ENCODE assay signal across 27 cellular contexts in the genomic region with DNA sequence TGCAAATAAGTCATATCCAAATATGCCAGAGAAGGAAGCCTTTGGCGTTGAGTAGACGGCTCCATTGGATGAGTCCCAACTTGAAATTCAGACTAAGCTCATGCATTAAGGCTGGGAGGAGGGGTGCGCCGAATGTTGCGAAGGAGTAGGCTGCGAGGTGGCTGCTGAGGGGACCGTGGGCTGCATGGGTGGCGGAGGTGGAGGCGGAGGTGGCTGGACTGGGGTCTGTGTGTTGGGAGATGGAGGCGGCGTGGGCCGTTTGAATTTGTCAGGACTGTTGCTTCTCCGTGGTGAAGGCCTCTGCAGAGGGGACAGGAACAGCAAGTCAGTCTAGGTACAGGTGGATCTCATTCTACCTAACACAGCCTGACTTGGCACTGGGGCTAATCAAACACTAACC. TPM values are rescaled to one million over a fixed set of nuclear protein-coding genes. Genes with fewer than 3 reads are reported as not detected.
"Had no signal": no experiment of that assay in that cellular context is flagged by ENCODE, and none has a peak within 500 bp of the region (broad histone marks: within the 10 kb centered on the region; RNA-seq: fewer than 3 reads in every experiment).

No MANE protein-coding gene starts in this region.

- H3K4me1 ChIP-seq: Peyer's patch, SJCRH30 had no signal

- H3K4me2 ChIP-seq: SK-N-SH had no signal

- H3K4me3 Mint-ChIP-seq: activated CD8-positive, alpha-beta T cell treated with anti-CD3 and anti-CD28 coated beads, Interleukin-2, amount 10 ng/mL, durations not matched to agents 7 days and 5 days; activated naive CD8-positive, alpha-beta T cell treated with anti-CD3 and anti-CD28 coated beads, Interleukin-2, amount 10 ng/mL, durations not matched to agents 7 days and 5 days; activated T-cell treated with anti-CD3 and anti-CD28 coated beads, Interleukin-2, amount 50 U/mL, for 4 hours had no signal

- H3K27me3 Mint-ChIP-seq: activated naive CD8-positive, alpha-beta T cell treated with anti-CD3 and anti-CD28 coated beads, Interleukin-2, amount 10 ng/mL, durations not matched to agents 7 days and 5 days had no signal

- H3K4me1 Mint-ChIP-seq: activated naive CD8-positive, alpha-beta T cell treated with anti-CD3 and anti-CD28 coated beads, Interleukin-2, amount 10 ng/mL, durations not matched to agents 7 days and 5 days had no signal

- H3K27me3 ChIP-seq: adrenal gland, Peyer's patch, SJCRH30 had no signal

- DNase-seq: activated CD4-positive, alpha-beta T cell treated with anti-CD3 and anti-CD28 coated beads for 4 hours; activated CD4-positive, alpha-beta T cell treated with anti-CD3 and anti-CD28 coated beads, Interleukin-2, amount 50 U/mL, for 4 hours; activated CD8-positive, alpha-beta memory T cell treated with anti-CD3 and anti-CD28 coated beads, Interleukin-2, amount 50 U/mL, for 48 hours; activated CD8-positive, alpha-beta T cell treated with anti-CD3 and anti-CD28 coated beads, Interleukin-2, amount 10 ng/mL, durations not matched to agents 7 days and 5 days; activated gamma-delta T cell treated with Interleukin-2 at 50 U/mL for 16 hours; activated naive CD4-positive, alpha-beta T cell treated with anti-CD3 and anti-CD28 coated beads, Interleukin-2, amount 50 U/mL, for 16 hours; activated naive CD8-positive, alpha-beta T cell treated with anti-CD3 and anti-CD28 coated beads, Interleukin-2, amount 10 ng/mL, durations not matched to agents 7 days and 5 days; activated T-cell treated with anti-CD3 and anti-CD28 coated beads, Interleukin-2, amount 50 U/mL, for 4 hours; adrenal gland; aorta; IMR-90; Kasumi-1; KBM-7; NCI-H1105 treated with DMSO at 0.1 percent for 48 hours; NCI-H146; NCI-H187 treated with DMSO at 0.1 percent for 48 hours; NCI-H2081 treated with DMSO at 0.1 percent for 48 hours; NCI-H446; Peyer's patch; Right ventricle myocardium superior; SJCRH30; SK-N-SH; T-helper 1 cell; WERI-Rb-1 had no signal

- H3K4me3 ChIP-seq: adrenal gland, Peyer's patch, SJCRH30 had no signal

- H3K27ac ChIP-seq: Peyer's patch, RWPE1, SJCRH30, WERI-Rb-1 had no signal

- H3K9me3 ChIP-seq: adrenal gland, Peyer's patch, SJCRH30, SK-N-SH had no signal

- H3K27ac Mint-ChIP-seq: activated CD8-positive, alpha-beta T cell treated with anti-CD3 and anti-CD28 coated beads, Interleukin-2, amount 10 ng/mL, durations not matched to agents 7 days and 5 days; activated naive CD8-positive, alpha-beta T cell treated with anti-CD3 and anti-CD28 coated beads, Interleukin-2, amount 10 ng/mL, durations not matched to agents 7 days and 5 days; activated T-helper 2 cell treated with anti-CD3 and anti-CD28 coated beads, Interferon-gamma antibody, Interleukin-2, Interleukin-4, amounts not matched to agents 10 μg/mL and 5 μg/mL and 100 μg/mL, durations not matched to agents 14 hours and 24 hours and 36 hours had no signal

- H3K9me3 Mint-ChIP-seq: activated T-cell treated with anti-CD3 and anti-CD28 coated beads, Interleukin-2, amount 50 U/mL, for 4 hours had no signal

- H3K9ac ChIP-seq: SK-N-SH had no signal

RNA-seq across cellular contexts. Expression of a gene that starts 39.6 kb away (rescaled TPM):
- total RNA-seq: activated CD8-positive, alpha-beta T cell treated with anti-CD3 and anti-CD28 coated beads, Interleukin-2, amount 10 ng/mL, durations not matched to agents 7 days and 5 days; activated naive CD8-positive, alpha-beta T cell treated with anti-CD3 and anti-CD28 coated beads, Interleukin-2, amount 10 ng/mL, durations not matched to agents 7 days and 5 days; activated T-helper 2 cell treated with anti-CD3 and anti-CD28 coated beads, Interferon-gamma antibody, Interleukin-2, Interleukin-4, amounts not matched to agents 10 μg/mL and 5 μg/mL and 100 μg/mL, durations not matched to agents 14 hours and 24 hours and 36 hours; adrenal gland; IMR-90; Peyer's patch; Right ventricle myocardium superior; T-helper 2 cell treated with Interferon-gamma antibody and Interleukin-4, amounts not matched to agents 100 ng/mL and 5 ng/mL, for 36 hours had no signal
- polyA plus RNA-seq: aorta, IMR-90, SK-N-SH had no signal
